Comparison of ENCODE assay signal across 16 cellular contexts in genomic region chr11:18723991-18724390, GRCh38.
DNase-seq lines count a peak whose midpoint lies in the region; FAIRE-seq and TF ChIP-seq lines count a peak whose summit lies in the region.
"Had no signal": no experiment of that assay in that cellular context is flagged by ENCODE, and none has a peak within 500 bp of the region (broad histone marks: within the 10 kb centered on the region; RNA-seq: fewer than 3 reads in every experiment).

No MANE protein-coding gene starts in this region.

- no peak for FAIRE-seq in H54 (lab: Jason Lieb, UNC)
- FAIRE-seq: kidney had no signal

- TF ChIP-seq CTCF in HEK293 (tag by site-specific recombination; IDR thresholded peaks at IDR 0.05): no peak

- DNase-seq in COR-L47 (lab: John Stamatoyannopoulos, UW) (peak; percentile 80), NCI-H748 treated with DMSO at 0.1 percent for 48 hours (lab: John Stamatoyannopoulos, UW) (peak; percentile 46), inferior parietal cortex (ENCODE audit: extremely low spot score) (peak; percentile 63), H54 (ENCODE audit: insufficient read length, low spot score) (no peak), NCI-H1694 (lab: John Stamatoyannopoulos, UW) (no peak), NCI-H2081 (lab: John Stamatoyannopoulos, UW) (no peak)
- no peak for DNase-seq in activated effector memory CD4-positive, alpha-beta T cell treated with anti-CD3 and anti-CD28 coated beads, Interleukin-2, amount 50 U/mL, for 16 hours
- DNase-seq: kidney; NCI-H1092 treated with DMSO at 0.1 percent for 48 hours; SK-N-SH; stimulated activated CD4-positive, alpha-beta T cell treated with anti-CD3 and anti-CD28 coated beads, Interleukin-2, amount 100 ng/mL, for 24 hours; T-helper 9 cell; upper lobe of right lung had no signal

- no peaks in the 10 kb centered on the region for H3K9me3 ChIP-seq in HEK293 (ENCODE audit: control insufficient read depth, insufficient read depth, low read depth, low read length)
- H3K9me3 ChIP-seq: breast epithelium, SK-N-SH, upper lobe of right lung had no signal

- H3K4me3 ChIP-seq in HEK293 (ENCODE audit: low read depth, low read length): no peak overlapping the region
- H3K4me3 ChIP-seq: breast epithelium, upper lobe of right lung had no signal

- no peaks in the 10 kb centered on the region for H3K36me3 ChIP-seq in HEK293 (ENCODE audit: control insufficient read depth in 2 of 2, insufficient read depth in 1 of 2, low read length in 2 of 2)
- H3K36me3 ChIP-seq: breast epithelium, upper lobe of right lung had no signal

- H3K4me1 ChIP-seq in HEK293 (ENCODE audit: control insufficient read depth, insufficient read depth, low read length): no peaks in the 10 kb centered on the region
- H3K4me1 ChIP-seq: breast epithelium had no signal

- no peak for TF ChIP-seq POLR2A in H54 (IDR thresholded peaks at IDR 0.05; ENCODE audit: low read depth, low read length)

- POLR2A ChIA-PET in HEK293 (lab: Yijun Ruan, JAX): no interaction called here

- no peak overlapping the region for H3K27ac ChIP-seq in HEK293 (ENCODE audit: extremely low read depth, low read depth, low read length)
- H3K27ac ChIP-seq: breast epithelium, parathyroid adenoma, upper lobe of right lung had no signal

- CTCF ChIA-PET in HEK293 (lab: Yijun Ruan, JAX): interaction anchor here (0.6 to 2.0 kb wide), 5 partner anchors 8 to 465 kb away, joined by 3 to 9 read pairs (median 4); no protein-coding TSS in a partner anchor

TF ChIP-seq in HEK293, 187 proteins besides CTCF, POLR2A, EP300 and RAD21:
- TF ChIP-seq ZNF10 (tag by site-specific recombination; IDR thresholded peaks at IDR 0.05): no peak
- TF ChIP-seq ZBTB7A (tag by site-specific recombination; IDR thresholded peaks at IDR 0.05; ENCODE audit: low read depth): no peak
- no peak for TF ChIP-seq ZNF449 (tag by site-specific recombination; IDR thresholded peaks at IDR 0.05)
- no peak for TF ChIP-seq RBAK (tag by site-specific recombination; IDR thresholded peaks at IDR 0.05)
- TF ChIP-seq EGR2 (tag by site-specific recombination; IDR thresholded peaks at IDR 0.05; ENCODE audit: low read depth): peak; percentile 78
- no peak for TF ChIP-seq TRIM28 (IDR thresholded peaks at IDR 0.05; ENCODE audit: borderline replicate concordance, low read length)
- peak; percentile 27; the same call in 1 of the 2 replicates for TF ChIP-seq GLIS1 (tag by site-specific recombination; IDR thresholded peaks at IDR 0.05)
- TF ChIP-seq ZFHX2 (tag by site-specific recombination; conservative IDR thresholded peaks at IDR 0.05): peak; percentile 81
- TF ChIP-seq ZNF146 (tag by site-specific recombination; IDR thresholded peaks at IDR 0.05): no peak
- TF ChIP-seq KLF9 (tag by site-specific recombination; IDR thresholded peaks at IDR 0.05; ENCODE audit: low read depth): no peak
- no peak for TF ChIP-seq ZFP69B (tag by site-specific recombination; IDR thresholded peaks at IDR 0.05)

Comparison
In these comparisons a context has a peak if more than half of its experiments do, and no peak if none do; other contexts are left out.
1. DNase-seq: peak in COR-L47 (single experiment), NCI-H748 treated with DMSO at 0.1 percent for 48 hours (single experiment) and inferior parietal cortex (single experiment); none in H54 (single experiment), NCI-H1694 (single experiment), activated effector memory CD4-positive, alpha-beta T cell treated with anti-CD3 and anti-CD28 coated beads, Interleukin-2, amount 50 U/mL, for 16 hours (single experiment) and NCI-H2081 (0 of 2).